Comparison of ENCODE assay signal across 1 cellular context in the genomic region with DNA sequence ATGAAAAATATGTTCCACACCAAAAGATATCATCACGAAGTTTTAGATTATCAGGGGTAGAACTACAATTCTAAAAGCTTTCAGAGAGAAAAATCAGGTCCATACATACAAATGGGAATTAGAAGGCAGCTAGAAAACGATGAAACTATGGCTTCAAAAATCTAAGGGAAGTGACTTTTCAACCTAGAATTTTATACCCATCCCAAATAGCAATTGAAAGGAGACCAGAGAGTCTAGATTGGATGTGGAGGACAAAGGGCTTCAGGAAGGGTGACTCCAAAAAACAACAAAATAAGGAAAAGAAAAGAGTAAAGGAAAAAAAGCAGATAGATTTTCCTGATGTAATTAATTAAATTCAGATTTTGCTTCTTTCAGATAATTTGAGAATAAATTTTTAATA.
TF ChIP-seq lines count a peak whose summit lies in the region.

No MANE protein-coding gene starts in this region.

TF ChIP-seq in HepG2, 621 proteins besides CTCF, POLR2A, EP300 and RAD21 (continued from another document):
- TF ChIP-seq CERS6 (CRISPR knock-in tag; IDR thresholded peaks at IDR 0.05) (no peak), AGO1 (IDR thresholded peaks at IDR 0.05; ENCODE audit: low read depth, low read length, poor library complexity, severe bottlenecking) (no peak)
TF ChIP-seq in HepG2: peak in this region for 1.
